1 cellular context compared by ENCODE assay signal in genomic region chr18:47898696-47899095, GRCh38.
TF ChIP-seq lines count a peak whose summit lies in the region.

No MANE protein-coding gene starts in this region.

TF ChIP-seq in H1, 55 proteins besides CTCF, POLR2A, EP300 and RAD21:
- TF ChIP-seq E2F6 (IDR thresholded peaks at IDR 0.05) = no peak
- TF ChIP-seq CHD1 (IDR thresholded peaks at IDR 0.05; ENCODE audit: low read depth, low read length) = no peak
- TF ChIP-seq SRF (IDR thresholded peaks at IDR 0.05; ENCODE audit: low read depth, low read length) = no peak
- no peak for TF ChIP-seq POLR2AphosphoS5 (IDR thresholded peaks at IDR 0.05; ENCODE audit: low read depth, low read length)
- TF ChIP-seq CREB1 (IDR thresholded peaks at IDR 0.05) = no peak
- TF ChIP-seq TBP (IDR thresholded peaks at IDR 0.05; ENCODE audit: low read depth, low read length) = no peak
- no peak for TF ChIP-seq ATF2 (IDR thresholded peaks at IDR 0.05; ENCODE audit: low read length)
- no peak for TF ChIP-seq HDAC2 (IDR thresholded peaks at IDR 0.05; ENCODE audit: borderline replicate concordance in 1 of 2, low read depth in 2 of 2, low read length in 2 of 2)
- TF ChIP-seq YY1 (IDR thresholded peaks at IDR 0.05; ENCODE audit: low read depth, low read length) = no peak
- TF ChIP-seq CBX5 (IDR thresholded peaks at IDR 0.05; ENCODE audit: low read depth, low read length) = no peak
- no peak for TF ChIP-seq TAF1 (IDR thresholded peaks at IDR 0.05; ENCODE audit: low read depth, low read length)
- no peak for TF ChIP-seq EZH2 (IDR thresholded peaks at IDR 0.05; ENCODE audit: low read depth, low read length, severe bottlenecking)
- no peak for TF ChIP-seq CEBPB (IDR thresholded peaks at IDR 0.05; ENCODE audit: low read depth, low read length)
TF ChIP-seq in H1: peak in this region for 0.
